ENCODE assay signal across 1 cellular context in the genomic region with DNA sequence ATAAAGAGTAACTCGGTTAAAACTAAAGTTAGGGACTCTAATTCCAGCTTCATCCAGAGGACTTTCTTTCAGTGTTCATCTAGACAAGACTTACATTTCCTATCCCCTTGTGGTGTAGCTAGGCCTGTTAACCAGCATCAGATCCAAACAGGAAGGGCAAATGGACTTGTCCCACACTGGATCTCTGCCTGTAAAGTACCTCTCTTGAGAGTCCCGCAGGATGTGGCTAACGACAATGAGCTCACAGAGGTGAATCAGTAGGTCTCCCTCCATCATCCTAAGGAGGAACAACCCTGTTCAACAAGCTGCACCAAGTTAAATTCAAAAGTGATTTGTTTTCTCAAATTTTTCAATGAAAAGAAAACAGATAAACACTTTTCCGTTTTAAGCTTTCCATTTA.
TF ChIP-seq lines count a peak whose summit lies in the region.

No MANE protein-coding gene starts in this region.

TF ChIP-seq in GM23338, 12 proteins besides CTCF, POLR2A, EP300 and RAD21 (continued from another document):
- no peak for TF ChIP-seq STAT1 (IDR thresholded peaks at IDR 0.05; ENCODE audit: unreplicated experiment)
